ENCODE assay signal across 21 cellular contexts in the genomic region with DNA sequence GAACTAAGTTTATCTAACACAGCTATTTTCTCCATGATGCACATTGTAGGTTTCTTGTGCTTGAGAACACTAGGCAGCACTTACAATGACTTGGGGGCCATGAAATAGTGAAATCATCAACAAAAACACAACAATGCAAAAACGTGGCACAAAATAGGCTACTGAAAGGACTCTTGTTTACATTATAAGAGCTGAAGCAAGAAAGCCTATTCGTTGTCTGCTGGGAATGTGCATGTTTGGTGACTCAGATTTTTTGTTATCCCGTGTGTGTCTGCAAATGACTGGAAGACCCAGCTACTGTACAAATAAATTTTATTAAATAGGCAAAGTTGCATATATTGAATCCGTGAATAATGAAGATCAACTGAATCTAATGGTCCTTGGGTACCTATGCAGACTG.
DNase-seq lines count a peak whose midpoint lies in the region; ATAC-seq and TF ChIP-seq lines count a peak whose summit lies in the region.
"Had no signal": no experiment of that assay in that cellular context is flagged by ENCODE, and none has a peak within 500 bp of the region (broad histone marks: within the 10 kb centered on the region; RNA-seq: fewer than 3 reads in every experiment).

No MANE protein-coding gene starts in this region.

- in situ Hi-C loops in Caki2 (cut with HindIII; ENCODE audit: low pct_unique_long_range_greater_than_20kb, low sequenced_read_pairs): no loop called here

- H3K4me1 ChIP-seq in left lung: no peaks in the 10 kb centered on the region

- intact Hi-C loops in left lung (cut with DNase I): no loop called here

- no peak for TF ChIP-seq CTCF in left lung (IDR thresholded peaks at IDR 0.05)

- H3K4me3 ChIP-seq in MG63 (no peak overlapping the region), left lung (no peak overlapping the region)

- H3K27me3 ChIP-seq in MG63: no peaks in the 10 kb centered on the region
- no peaks in the 10 kb centered on the region for H3K27me3 ChIP-seq in left lung

- peak overlapping the region; percentile 15 for H3K27ac ChIP-seq in cingulate gyrus (ENCODE audit: low read depth, low read length)
- no peak overlapping the region for H3K27ac ChIP-seq in left lung

- H3K9me3 ChIP-seq in MG63 (no peaks in the 10 kb centered on the region), left lung (no peaks in the 10 kb centered on the region)

- ATAC-seq in GM21619 (IDR thresholded peaks at IDR 0.05; ENCODE audit: unreplicated experiment) (no peak), GM21381 (IDR thresholded peaks at IDR 0.05; ENCODE audit: unreplicated experiment) (no peak), left lung (no peak)
- ATAC-seq: activated T-cell treated with anti-CD3 and anti-CD28 coated beads, Interleukin-2, amount 50 U/mL, for 4 hours; left lobe of liver; naive thymus-derived CD4-positive, alpha-beta T cell; right cardiac atrium; stimulated activated memory B cell treated with anti-CD40 and anti-IgM and Interleukin-4, amounts not matched to agents 10 μg/mL and 1 μg/mL and 100 μg/mL, for 72 hours had no signal

- H3K36me3 ChIP-seq in MG63 (peaks cover 4% of the 10 kb centered on the region; the same call in 1 of the 2 replicates), left lung (no peaks in the 10 kb centered on the region)

- peak; percentile 41 for DNase-seq in Caki2 (ENCODE audit: low read depth)
- peak; percentile 31 for DNase-seq in MG63
- peak; percentile 82 for DNase-seq in non-pigmented ciliary epithelial cell (ENCODE audit: low read depth)
- no peak for DNase-seq in GF-D8 (lab: John Stamatoyannopoulos, UW)
- DNase-seq in left lung: no peak
- DNase-seq: activated CD4-positive, alpha-beta T cell treated with anti-CD3 and anti-CD28 coated beads, Interleukin-2, amount 10 ng/mL, durations not matched to agents 7 days and 5 days; activated T-cell treated with anti-CD3 and anti-CD28 coated beads, Interleukin-2, amount 50 U/mL, for 4 hours; CD4-positive, alpha-beta memory T cell; hippocampal formation; KG1; naive thymus-derived CD4-positive, alpha-beta T cell; NCI-H1694; NCI-H524 treated with DMSO at 0.1 percent for 48 hours; right cardiac atrium; RPMI8226; T-helper 2 cell had no signal

Comparison
In these comparisons a context has a peak if more than half of its experiments do, and no peak if none do; other contexts are left out.
1. DNase-seq: peak in Caki2 (single experiment), MG63 (single experiment) and non-pigmented ciliary epithelial cell (single experiment); none in GF-D8 (single experiment) and left lung (0 of 2).